In genomic region chr1:1832820-1833219, GRCh38 we compare ENCODE assay signal across 10 cellular contexts. TPM values are rescaled to one million over a fixed set of nuclear protein-coding genes. Genes with fewer than 3 reads are reported as not detected.
DNase-seq lines count a peak whose midpoint lies in the region; ATAC-seq, FAIRE-seq and TF ChIP-seq lines count a peak whose summit lies in the region.
"Had no signal": no experiment of that assay in that cellular context is flagged by ENCODE, and none has a peak within 500 bp of the region (broad histone marks: within the 10 kb centered on the region; RNA-seq: fewer than 3 reads in every experiment).

No MANE protein-coding gene starts in this region.

- no peak for TF ChIP-seq POLR2A in Peyer's patch (IDR thresholded peaks at IDR 0.05)

- H3K4me1 ChIP-seq in pancreas (peaks cover 0 to 13% (median 6%) of the 10 kb centered on the region in 3 donors), Peyer's patch (peaks cover 0 to 13% (median 9%) of the 10 kb centered on the region in 4 donors)
- H3K4me1 ChIP-seq: breast epithelium had no signal

- WGBS in pancreas, 2 donors: 65 to 74% methylated on average over 5 of the region's 5 CpGs

- H3K27ac ChIP-seq in pancreas: no peak overlapping the region
- peak overlapping the region in 1 of 4 donors; percentile 63 for H3K27ac ChIP-seq in Peyer's patch
- H3K27ac ChIP-seq: breast epithelium, KMS-11 had no signal

- DNase-seq in ELR (ENCODE audit: low read depth) (peak; percentile 17), RKO (ENCODE audit: low spot score) (peak; percentile 41), epithelial cell of esophagus (ENCODE audit: low read depth) (peak; percentile 30), pancreas (peak in 4 of 6 donors; percentile 24 to 51 (median 42)), NCI-H1092 (lab: John Stamatoyannopoulos, UW) (no peak), Peyer's patch (no peak), amygdala (lab: John Stamatoyannopoulos, UW) (no peak)
- DNase-seq: DND-41 had no signal

- ATAC-seq in pancreas: peak; percentile 72 to 87 (median 80)

- TF ChIP-seq CTCF in epithelial cell of esophagus (IDR thresholded peaks at IDR 0.05; ENCODE audit: insufficient read depth, low read depth, low read length, missing control alignments): no peak
- TF ChIP-seq CTCF in pancreas (IDR thresholded peaks at IDR 0.05): no peak
- TF ChIP-seq CTCF in Peyer's patch (IDR thresholded peaks at IDR 0.05): no peak

- no peaks in the 10 kb centered on the region for H3K9me3 ChIP-seq in pancreas
- no peaks in the 10 kb centered on the region for H3K9me3 ChIP-seq in Peyer's patch
- H3K9me3 ChIP-seq: breast epithelium had no signal

- no peak for FAIRE-seq in pancreas (lab: Jason Lieb, UNC)

- intact Hi-C loops in pancreas (cut with DNase I): no loop called here

- no peaks in the 10 kb centered on the region for H3K27me3 ChIP-seq in pancreas
- no peaks in the 10 kb centered on the region for H3K27me3 ChIP-seq in Peyer's patch
- H3K27me3 ChIP-seq: breast epithelium had no signal

- peaks cover 0 to 4% (median 0%) of the 10 kb centered on the region in 3 donors for H3K36me3 ChIP-seq in pancreas
- H3K36me3 ChIP-seq in Peyer's patch: peaks cover 0 to 40% (median 0%) of the 10 kb centered on the region in 3 donors
- H3K36me3 ChIP-seq: breast epithelium had no signal

- H3K4me3 ChIP-seq in epithelial cell of esophagus (ENCODE audit: low read length): no peak overlapping the region
- no peak overlapping the region for H3K4me3 ChIP-seq in pancreas
- H3K4me3 ChIP-seq in Peyer's patch: no peak overlapping the region
- H3K4me3 ChIP-seq: breast epithelium had no signal

RNA-seq across cellular contexts. Expression of gene NADK, which starts 54.5 kb away (rescaled TPM):
- total RNA-seq in pancreas: 10 to 100 TPM; 27.8 to 55.9 (median 39.0) TPM
- polyA plus RNA-seq in pancreas: 10 to 100 TPM; 46.9 to 63.3 TPM
- total RNA-seq in Peyer's patch: 100 to 1,000 TPM; 115 to 210 (median 162) TPM

RNA-seq across cellular contexts. Expression of gene GNB1, which starts 58.1 kb away (rescaled TPM):
- total RNA-seq in pancreas (100 to 1,000 TPM in 2 of 6 donors, 10 to 100 TPM in 4; 75.4 to 160 (median 97.5) TPM), Peyer's patch (100 to 1,000 TPM; 112 to 266 (median 236) TPM)
- polyA plus RNA-seq in pancreas: 10 to 100 TPM; 42.3 to 71.1 TPM

Comparison
In these comparisons a context has a peak if more than half of its experiments do, and no peak if none do; other contexts are left out.
1. DNase-seq: peak in ELR (single experiment), RKO (single experiment), epithelial cell of esophagus (single experiment) and pancreas (4 of 6); none in NCI-H1092 (single experiment), Peyer's patch (0 of 3) and amygdala (0 of 56).